1 cellular context compared by ENCODE assay signal in genomic region chr1:9428601-9429368, GRCh38.
TF ChIP-seq lines count a peak whose summit lies in the region.

No MANE protein-coding gene starts in this region.

TF ChIP-seq in HepG2, 621 proteins besides CTCF, POLR2A, EP300 and RAD21 (continued from another document and continues in another):
- no peak; the same call in 1 of the 2 replicates for TF ChIP-seq ZNF691 (CRISPR knock-in tag; IDR thresholded peaks at IDR 0.05; ENCODE audit: borderline replicate concordance, low read depth)
- TF ChIP-seq SMAD1 (CRISPR knock-in tag; IDR thresholded peaks at IDR 0.05; ENCODE audit: borderline replicate concordance, low read depth), result no peak
- TF ChIP-seq ZNF274 (CRISPR knock-in tag; IDR thresholded peaks at IDR 0.05), result peak; percentile 65
- TF ChIP-seq ZNF609 (CRISPR knock-in tag; IDR thresholded peaks at IDR 0.05; ENCODE audit: borderline replicate concordance), result no peak
- TF ChIP-seq TERF1 (CRISPR knock-in tag; IDR thresholded peaks at IDR 0.05), result no peak
- peak; percentile 44; the same call in 1 of the 2 replicates for TF ChIP-seq SP2 (CRISPR knock-in tag; IDR thresholded peaks at IDR 0.05)
- TF ChIP-seq KLF11 (CRISPR knock-in tag; IDR thresholded peaks at IDR 0.05), result no peak
- TF ChIP-seq ZNF639 (CRISPR knock-in tag; conservative IDR thresholded peaks at IDR 0.05), result no peak
- no peak; the same call in 1 of the 2 replicates for TF ChIP-seq DMAP1 (CRISPR knock-in tag; IDR thresholded peaks at IDR 0.05)
- TF ChIP-seq PHF21A (CRISPR knock-in tag; IDR thresholded peaks at IDR 0.05), result peak; percentile 18; the same call in 1 of the 2 replicates
- 0 out of 2 replicates have a peak, but pooled peaks have one; percentile 56 for TF ChIP-seq ZNF710 (CRISPR knock-in tag; IDR thresholded peaks at IDR 0.05; ENCODE audit: borderline replicate concordance)
- TF ChIP-seq ZNF263 (CRISPR knock-in tag; IDR thresholded peaks at IDR 0.05), result peak; percentile 60
- TF ChIP-seq ZNF232 (CRISPR knock-in tag; IDR thresholded peaks at IDR 0.05; ENCODE audit: borderline replicate concordance), result peak; percentile 71; the same call in 1 of the 2 replicates
- TF ChIP-seq TCF12 (IDR thresholded peaks at IDR 0.05), result no peak
- 0 out of 2 replicates have a peak, but pooled peaks have one; percentile 21 for TF ChIP-seq TCF12 (CRISPR knock-in tag; IDR thresholded peaks at IDR 0.05)
- TF ChIP-seq ZNF124 (CRISPR knock-in tag; IDR thresholded peaks at IDR 0.05), result no peak
- TF ChIP-seq ZNF775 (CRISPR knock-in tag; IDR thresholded peaks at IDR 0.05; ENCODE audit: borderline replicate concordance), result no peak
- TF ChIP-seq MYC (CRISPR knock-in tag; IDR thresholded peaks at IDR 0.05; ENCODE audit: borderline replicate concordance), result peak; percentile 75; the same call in 1 of the 2 replicates
- peak; percentile 65 for TF ChIP-seq FOXA3 (CRISPR knock-in tag; IDR thresholded peaks at IDR 0.05)
- TF ChIP-seq ARID5B (CRISPR knock-in tag; IDR thresholded peaks at IDR 0.05), result no peak
- TF ChIP-seq ZNF318 (CRISPR knock-in tag; IDR thresholded peaks at IDR 0.05), result no peak
- TF ChIP-seq CREM (IDR thresholded peaks at IDR 0.05), result peak; percentile 100
- TF ChIP-seq CREM (CRISPR knock-in tag; IDR thresholded peaks at IDR 0.05), result peak; percentile 97
- TF ChIP-seq CENPX (CRISPR knock-in tag; IDR thresholded peaks at IDR 0.05), result no peak
- peak; percentile 57 for TF ChIP-seq TAF1 (CRISPR knock-in tag; IDR thresholded peaks at IDR 0.05)
- TF ChIP-seq JUN (CRISPR knock-in tag; IDR thresholded peaks at IDR 0.05), result peak; percentile 61; the same call in 1 of the 2 replicates
- TF ChIP-seq PREB (CRISPR knock-in tag; IDR thresholded peaks at IDR 0.05), result no peak
- TF ChIP-seq ZNF768 (CRISPR knock-in tag; IDR thresholded peaks at IDR 0.05), result peak; percentile 25; the same call in 1 of the 2 replicates
- peak; percentile 7; the same call in 1 of the 2 replicates for TF ChIP-seq NR2F6 (IDR thresholded peaks at IDR 0.05)
- no peak for TF ChIP-seq NR2F6 (CRISPR knock-in tag; IDR thresholded peaks at IDR 0.05)
